In genomic region chr19:45405435-45406164, GRCh38 we compare ENCODE assay signal across 1 cellular context.
A peak's percentile ranks its signal among the peaks of the same experiment; 100 is the strongest.
TF ChIP-seq lines count a peak whose summit lies in the region.

No MANE protein-coding gene starts in this region.

TF ChIP-seq in HepG2, 621 proteins besides CTCF, POLR2A, EP300 and RAD21 (continued from another document and continues in another):
- TF ChIP-seq PRDM15 (CRISPR knock-in tag; IDR thresholded peaks at IDR 0.05) = no peak
- no peak for TF ChIP-seq KMT2A (CRISPR knock-in tag; IDR thresholded peaks at IDR 0.05)
- TF ChIP-seq CEBPG (CRISPR knock-in tag; IDR thresholded peaks at IDR 0.05) = no peak
- TF ChIP-seq RFX3 (CRISPR knock-in tag; IDR thresholded peaks at IDR 0.05) = no peak
- no peak for TF ChIP-seq GPN1 (CRISPR knock-in tag; IDR thresholded peaks at IDR 0.05; ENCODE audit: borderline replicate concordance)
- no peak for TF ChIP-seq ZFP37 (CRISPR knock-in tag; IDR thresholded peaks at IDR 0.05; ENCODE audit: borderline replicate concordance)
- no peak for TF ChIP-seq PHF20 (CRISPR knock-in tag; IDR thresholded peaks at IDR 0.05)
- TF ChIP-seq MAF1 (CRISPR knock-in tag; IDR thresholded peaks at IDR 0.05; ENCODE audit: borderline replicate concordance) = no peak
- TF ChIP-seq ZNF253 (CRISPR knock-in tag; IDR thresholded peaks at IDR 0.05; ENCODE audit: borderline replicate concordance) = peak; percentile 26; the same call in 1 of the 2 replicates
- TF ChIP-seq MED8 (CRISPR knock-in tag; IDR thresholded peaks at IDR 0.05; ENCODE audit: insufficient replicate concordance) = no peak
- TF ChIP-seq ZNF772 (CRISPR knock-in tag; IDR thresholded peaks at IDR 0.05) = no peak
- no peak for TF ChIP-seq ZBTB1 (CRISPR knock-in tag; IDR thresholded peaks at IDR 0.05; ENCODE audit: borderline replicate concordance)
- no peak for TF ChIP-seq SRF (IDR thresholded peaks at IDR 0.05; ENCODE audit: low read depth, low read length)
- no peak for TF ChIP-seq ZSCAN29 (CRISPR knock-in tag; conservative IDR thresholded peaks at IDR 0.05)
- no peak for TF ChIP-seq ASH2L (IDR thresholded peaks at IDR 0.05; ENCODE audit: insufficient read length, low read depth, low read length)
- no peak; the same call in 1 of the 2 replicates for TF ChIP-seq ZBTB4 (CRISPR knock-in tag; IDR thresholded peaks at IDR 0.05; ENCODE audit: borderline replicate concordance)
- TF ChIP-seq CSRNP2 (CRISPR knock-in tag; conservative IDR thresholded peaks at IDR 0.05; ENCODE audit: low read depth) = no peak
- TF ChIP-seq, protein P1, sequence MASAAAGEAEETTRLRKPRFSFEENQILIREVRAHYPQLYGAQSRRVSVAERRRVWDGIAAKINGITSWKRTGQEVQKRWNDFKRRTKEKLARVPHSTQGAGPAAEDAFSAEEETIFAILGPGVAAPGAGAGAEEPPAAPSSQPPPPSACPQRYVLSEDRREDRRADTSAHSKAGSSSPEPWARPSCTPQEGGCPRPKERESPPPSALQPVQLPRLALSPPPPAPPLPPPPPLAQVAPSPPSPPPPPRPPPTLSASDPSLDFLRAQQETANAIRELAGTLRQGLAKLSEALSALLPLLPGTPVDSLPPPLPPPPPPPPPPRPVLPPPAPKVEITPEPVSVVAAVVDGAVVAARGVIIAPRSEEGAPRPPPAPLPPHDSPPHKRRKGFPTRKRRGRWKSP (CRISPR knock-in tag; IDR thresholded peaks at IDR 0.05) = no peak
- TF ChIP-seq IKZF1 (IDR thresholded peaks at IDR 0.05) = no peak
- TF ChIP-seq BCL3 (CRISPR knock-in tag; IDR thresholded peaks at IDR 0.05) = no peak; the same call in 1 of the 2 replicates
- TF ChIP-seq E2F5 (CRISPR knock-in tag; conservative IDR thresholded peaks at IDR 0.05) = 0 out of 2 replicates have a peak, but pooled peaks have one; percentile 48
- no peak for TF ChIP-seq ZNF652 (CRISPR knock-in tag; IDR thresholded peaks at IDR 0.05; ENCODE audit: borderline replicate concordance, low read depth)
- no peak for TF ChIP-seq AKAP8 (CRISPR knock-in tag; IDR thresholded peaks at IDR 0.05)
- 0 out of 2 replicates have a peak, but pooled peaks have one; percentile 38 for TF ChIP-seq ZNF724P (CRISPR knock-in tag; IDR thresholded peaks at IDR 0.05; ENCODE audit: borderline replicate concordance)
- TF ChIP-seq HNRNPUL1 (IDR thresholded peaks at IDR 0.05; ENCODE audit: low read depth, low read length) = no peak
- no peak for TF ChIP-seq ZBTB2 (CRISPR knock-in tag; IDR thresholded peaks at IDR 0.05; ENCODE audit: low read depth)
- no peak for TF ChIP-seq HBP1 (CRISPR knock-in tag; IDR thresholded peaks at IDR 0.05; ENCODE audit: low read depth)
- no peak; the same call in 1 of the 2 replicates for TF ChIP-seq ZNF788 (CRISPR knock-in tag; IDR thresholded peaks at IDR 0.05; ENCODE audit: borderline replicate concordance)
- TF ChIP-seq FOXP1 (IDR thresholded peaks at IDR 0.05) = no peak
- TF ChIP-seq FOXP1 (CRISPR knock-in tag; IDR thresholded peaks at IDR 0.05) = no peak
- no peak for TF ChIP-seq KLF16 (CRISPR knock-in tag; IDR thresholded peaks at IDR 0.05)
- TF ChIP-seq, protein P2, sequence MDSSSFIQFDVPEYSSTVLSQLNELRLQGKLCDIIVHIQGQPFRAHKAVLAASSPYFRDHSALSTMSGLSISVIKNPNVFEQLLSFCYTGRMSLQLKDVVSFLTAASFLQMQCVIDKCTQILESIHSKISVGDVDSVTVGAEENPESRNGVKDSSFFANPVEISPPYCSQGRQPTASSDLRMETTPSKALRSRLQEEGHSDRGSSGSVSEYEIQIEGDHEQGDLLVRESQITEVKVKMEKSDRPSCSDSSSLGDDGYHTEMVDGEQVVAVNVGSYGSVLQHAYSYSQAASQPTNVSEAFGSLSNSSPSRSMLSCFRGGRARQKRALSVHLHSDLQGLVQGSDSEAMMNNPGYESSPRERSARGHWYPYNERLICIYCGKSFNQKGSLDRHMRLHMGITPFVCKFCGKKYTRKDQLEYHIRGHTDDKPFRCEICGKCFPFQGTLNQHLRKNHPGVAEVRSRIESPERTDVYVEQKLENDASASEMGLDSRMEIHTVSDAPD (CRISPR knock-in tag; IDR thresholded peaks at IDR 0.05) = no peak
- TF ChIP-seq NR2F2 (IDR thresholded peaks at IDR 0.05; ENCODE audit: borderline replicate concordance, low read depth) = no peak
- TF ChIP-seq CAMTA2 (CRISPR knock-in tag; IDR thresholded peaks at IDR 0.05; ENCODE audit: borderline replicate concordance) = no peak
- no peak for TF ChIP-seq AHR (CRISPR knock-in tag; IDR thresholded peaks at IDR 0.05)
- no peak for TF ChIP-seq POGZ (CRISPR knock-in tag; IDR thresholded peaks at IDR 0.05)
- no peak for TF ChIP-seq TBL1XR1 (IDR thresholded peaks at IDR 0.05; ENCODE audit: borderline replicate concordance, low read length, partially characterized antibody)
- TF ChIP-seq ZBTB7B (CRISPR knock-in tag; IDR thresholded peaks at IDR 0.05) = no peak; the same call in 1 of the 2 replicates
- 0 out of 2 replicates have a peak, but pooled peaks have one; percentile 4 for TF ChIP-seq SAP130 (CRISPR knock-in tag; IDR thresholded peaks at IDR 0.05; ENCODE audit: low read depth)
- TF ChIP-seq, protein P3, sequence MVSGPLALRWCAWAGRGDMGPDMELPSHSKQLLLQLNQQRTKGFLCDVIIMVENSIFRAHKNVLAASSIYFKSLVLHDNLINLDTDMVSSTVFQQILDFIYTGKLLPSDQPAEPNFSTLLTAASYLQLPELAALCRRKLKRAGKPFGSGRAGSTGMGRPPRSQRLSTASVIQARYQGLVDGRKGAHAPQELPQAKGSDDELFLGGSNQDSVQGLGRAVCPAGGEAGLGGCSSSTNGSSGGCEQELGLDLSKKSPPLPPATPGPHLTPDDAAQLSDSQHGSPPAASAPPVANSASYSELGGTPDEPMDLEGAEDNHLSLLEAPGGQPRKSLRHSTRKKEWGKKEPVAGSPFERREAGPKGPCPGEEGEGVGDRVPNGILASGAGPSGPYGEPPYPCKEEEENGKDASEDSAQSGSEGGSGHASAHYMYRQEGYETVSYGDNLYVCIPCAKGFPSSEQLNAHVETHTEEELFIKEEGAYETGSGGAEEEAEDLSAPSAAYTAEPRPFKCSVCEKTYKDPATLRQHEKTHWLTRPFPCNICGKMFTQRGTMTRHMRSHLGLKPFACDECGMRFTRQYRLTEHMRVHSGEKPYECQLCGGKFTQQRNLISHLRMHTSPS (CRISPR knock-in tag; IDR thresholded peaks at IDR 0.05; ENCODE audit: low read depth) = no peak
- no peak for TF ChIP-seq ZNF10 (CRISPR knock-in tag; IDR thresholded peaks at IDR 0.05; ENCODE audit: borderline replicate concordance, low read depth)
- peak; percentile 10; the same call in 1 of the 2 replicates for TF ChIP-seq MIER3 (CRISPR knock-in tag; IDR thresholded peaks at IDR 0.05; ENCODE audit: borderline replicate concordance)
- no peak for TF ChIP-seq ZNF496 (CRISPR knock-in tag; IDR thresholded peaks at IDR 0.05; ENCODE audit: insufficient replicate concordance)
- TF ChIP-seq ARID2 (CRISPR knock-in tag; IDR thresholded peaks at IDR 0.05; ENCODE audit: borderline replicate concordance) = no peak
